1 cellular context compared by ENCODE assay signal in the genomic region with DNA sequence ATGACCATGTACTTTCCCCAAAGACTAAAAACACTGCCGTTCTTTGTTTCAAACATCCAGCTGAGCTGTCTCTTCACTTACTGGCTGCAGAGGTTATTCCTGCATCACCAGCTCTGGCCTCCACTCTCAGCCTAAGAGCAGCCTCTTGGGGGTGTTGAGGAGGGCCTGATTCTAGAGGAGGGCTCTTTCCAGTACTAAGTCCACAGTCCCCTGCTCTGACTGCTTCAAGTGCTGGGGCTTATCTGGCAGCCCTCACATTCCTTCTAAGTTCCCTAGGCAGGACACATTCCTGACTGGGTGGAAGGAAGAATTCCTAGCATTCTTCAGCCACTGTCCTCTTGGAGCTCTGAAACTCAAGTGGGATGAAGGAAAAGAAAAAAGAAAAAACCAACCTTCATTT.
TF ChIP-seq lines count a peak whose summit lies in the region.

No MANE protein-coding gene starts in this region.

TF ChIP-seq in GM23338, 12 proteins besides CTCF, POLR2A, EP300 and RAD21 (continued from another document):
- TF ChIP-seq, protein P1, sequence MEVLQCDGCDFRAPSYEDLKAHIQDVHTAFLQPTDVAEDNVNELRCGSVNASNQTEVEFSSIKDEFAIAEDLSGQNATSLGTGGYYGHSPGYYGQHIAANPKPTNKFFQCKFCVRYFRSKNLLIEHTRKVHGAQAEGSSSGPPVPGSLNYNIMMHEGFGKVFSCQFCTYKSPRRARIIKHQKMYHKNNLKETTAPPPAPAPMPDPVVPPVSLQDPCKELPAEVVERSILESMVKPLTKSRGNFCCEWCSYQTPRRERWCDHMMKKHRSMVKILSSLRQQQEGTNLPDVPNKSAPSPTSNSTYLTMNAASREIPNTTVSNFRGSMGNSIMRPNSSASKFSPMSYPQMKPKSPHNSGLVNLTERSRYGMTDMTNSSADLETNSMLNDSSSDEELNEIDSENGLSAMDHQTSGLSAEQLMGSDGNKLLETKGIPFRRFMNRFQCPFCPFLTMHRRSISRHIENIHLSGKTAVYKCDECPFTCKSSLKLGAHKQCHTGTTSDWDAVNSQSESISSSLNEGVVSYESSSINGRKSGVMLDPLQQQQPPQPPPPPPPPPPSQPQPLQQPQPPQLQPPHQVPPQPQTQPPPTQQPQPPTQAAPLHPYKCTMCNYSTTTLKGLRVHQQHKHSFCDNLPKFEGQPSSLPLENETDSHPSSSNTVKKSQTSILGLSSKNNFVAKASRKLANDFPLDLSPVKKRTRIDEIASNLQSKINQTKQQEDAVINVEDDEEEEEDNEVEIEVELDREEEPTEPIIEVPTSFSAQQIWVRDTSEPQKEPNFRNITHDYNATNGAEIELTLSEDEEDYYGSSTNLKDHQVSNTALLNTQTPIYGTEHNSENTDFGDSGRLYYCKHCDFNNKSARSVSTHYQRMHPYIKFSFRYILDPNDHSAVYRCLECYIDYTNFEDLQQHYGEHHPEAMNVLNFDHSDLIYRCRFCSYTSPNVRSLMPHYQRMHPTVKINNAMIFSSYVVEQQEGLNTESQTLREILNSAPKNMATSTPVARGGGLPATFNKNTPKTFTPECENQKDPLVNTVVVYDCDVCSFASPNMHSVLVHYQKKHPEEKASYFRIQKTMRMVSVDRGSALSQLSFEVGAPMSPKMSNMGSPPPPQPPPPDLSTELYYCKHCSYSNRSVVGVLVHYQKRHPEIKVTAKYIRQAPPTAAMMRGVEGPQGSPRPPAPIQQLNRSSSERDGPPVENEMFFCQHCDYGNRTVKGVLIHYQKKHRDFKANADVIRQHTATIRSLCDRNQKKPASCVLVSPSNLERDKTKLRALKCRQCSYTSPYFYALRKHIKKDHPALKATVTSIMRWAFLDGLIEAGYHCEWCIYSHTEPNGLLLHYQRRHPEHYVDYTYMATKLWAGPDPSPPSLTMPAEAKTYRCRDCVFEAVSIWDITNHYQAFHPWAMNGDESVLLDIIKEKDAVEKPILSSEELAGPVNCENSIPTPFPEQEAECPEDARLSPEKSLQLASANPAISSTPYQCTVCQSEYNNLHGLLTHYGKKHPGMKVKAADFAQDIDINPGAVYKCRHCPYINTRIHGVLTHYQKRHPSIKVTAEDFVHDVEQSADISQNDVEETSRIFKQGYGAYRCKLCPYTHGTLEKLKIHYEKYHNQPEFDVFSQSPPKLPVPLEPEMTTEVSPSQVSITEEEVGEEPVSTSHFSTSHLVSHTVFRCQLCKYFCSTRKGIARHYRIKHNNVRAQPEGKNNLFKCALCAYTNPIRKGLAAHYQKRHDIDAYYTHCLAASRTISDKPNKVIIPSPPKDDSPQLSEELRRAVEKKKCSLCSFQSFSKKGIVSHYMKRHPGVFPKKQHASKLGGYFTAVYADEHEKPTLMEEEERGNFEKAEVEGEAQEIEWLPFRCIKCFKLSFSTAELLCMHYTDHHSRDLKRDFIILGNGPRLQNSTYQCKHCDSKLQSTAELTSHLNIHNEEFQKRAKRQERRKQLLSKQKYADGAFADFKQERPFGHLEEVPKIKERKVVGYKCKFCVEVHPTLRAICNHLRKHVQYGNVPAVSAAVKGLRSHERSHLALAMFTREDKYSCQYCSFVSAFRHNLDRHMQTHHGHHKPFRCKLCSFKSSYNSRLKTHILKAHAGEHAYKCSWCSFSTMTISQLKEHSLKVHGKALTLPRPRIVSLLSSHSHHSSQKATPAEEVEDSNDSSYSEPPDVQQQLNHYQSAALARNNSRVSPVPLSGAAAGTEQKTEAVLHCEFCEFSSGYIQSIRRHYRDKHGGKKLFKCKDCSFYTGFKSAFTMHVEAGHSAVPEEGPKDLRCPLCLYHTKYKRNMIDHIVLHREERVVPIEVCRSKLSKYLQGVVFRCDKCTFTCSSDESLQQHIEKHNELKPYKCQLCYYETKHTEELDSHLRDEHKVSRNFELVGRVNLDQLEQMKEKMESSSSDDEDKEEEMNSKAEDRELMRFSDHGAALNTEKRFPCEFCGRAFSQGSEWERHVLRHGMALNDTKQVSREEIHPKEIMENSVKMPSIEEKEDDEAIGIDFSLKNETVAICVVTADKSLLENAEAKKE (CRISPR knock-in tag; IDR thresholded peaks at IDR 0.05), result peak; percentile 96
